2 cellular contexts compared by ENCODE assay signal in genomic region chr7:90222390-90222789, GRCh38.
TF ChIP-seq lines count a peak whose summit lies in the region.

No MANE protein-coding gene starts in this region.

TF ChIP-seq in HepG2, 621 proteins besides CTCF, POLR2A, EP300 and RAD21:
- no peak for TF ChIP-seq DRAP1 (CRISPR knock-in tag; IDR thresholded peaks at IDR 0.05)
- TF ChIP-seq, protein P1, sequence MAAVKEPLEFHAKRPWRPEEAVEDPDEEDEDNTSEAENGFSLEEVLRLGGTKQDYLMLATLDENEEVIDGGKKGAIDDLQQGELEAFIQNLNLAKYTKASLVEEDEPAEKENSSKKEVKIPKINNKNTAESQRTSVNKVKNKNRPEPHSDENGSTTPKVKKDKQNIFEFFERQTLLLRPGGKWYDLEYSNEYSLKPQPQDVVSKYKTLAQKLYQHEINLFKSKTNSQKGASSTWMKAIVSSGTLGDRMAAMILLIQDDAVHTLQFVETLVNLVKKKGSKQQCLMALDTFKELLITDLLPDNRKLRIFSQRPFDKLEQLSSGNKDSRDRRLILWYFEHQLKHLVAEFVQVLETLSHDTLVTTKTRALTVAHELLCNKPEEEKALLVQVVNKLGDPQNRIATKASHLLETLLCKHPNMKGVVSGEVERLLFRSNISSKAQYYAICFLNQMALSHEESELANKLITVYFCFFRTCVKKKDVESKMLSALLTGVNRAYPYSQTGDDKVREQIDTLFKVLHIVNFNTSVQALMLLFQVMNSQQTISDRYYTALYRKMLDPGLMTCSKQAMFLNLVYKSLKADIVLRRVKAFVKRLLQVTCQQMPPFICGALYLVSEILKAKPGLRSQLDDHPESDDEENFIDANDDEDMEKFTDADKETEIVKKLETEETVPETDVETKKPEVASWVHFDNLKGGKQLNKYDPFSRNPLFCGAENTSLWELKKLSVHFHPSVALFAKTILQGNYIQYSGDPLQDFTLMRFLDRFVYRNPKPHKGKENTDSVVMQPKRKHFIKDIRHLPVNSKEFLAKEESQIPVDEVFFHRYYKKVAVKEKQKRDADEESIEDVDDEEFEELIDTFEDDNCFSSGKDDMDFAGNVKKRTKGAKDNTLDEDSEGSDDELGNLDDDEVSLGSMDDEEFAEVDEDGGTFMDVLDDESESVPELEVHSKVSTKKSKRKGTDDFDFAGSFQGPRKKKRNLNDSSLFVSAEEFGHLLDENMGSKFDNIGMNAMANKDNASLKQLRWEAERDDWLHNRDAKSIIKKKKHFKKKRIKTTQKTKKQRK (IDR thresholded peaks at IDR 0.05; ENCODE audit: low read length): no peak
- TF ChIP-seq ZNF629 (CRISPR knock-in tag; conservative IDR thresholded peaks at IDR 0.05): peak; percentile 58; the same call in 1 of the 2 replicates
- no peak for TF ChIP-seq RXRB (CRISPR knock-in tag; IDR thresholded peaks at IDR 0.05; ENCODE audit: borderline replicate concordance)
- no peak for TF ChIP-seq HOXA7 (CRISPR knock-in tag; IDR thresholded peaks at IDR 0.05)

TF ChIP-seq in K562, 482 proteins besides CTCF, POLR2A, EP300 and RAD21:
- TF ChIP-seq ELF4 (CRISPR knock-in tag; IDR thresholded peaks at IDR 0.05): no peak
- TF ChIP-seq SAP30 (IDR thresholded peaks at IDR 0.05; ENCODE audit: borderline replicate concordance, insufficient read depth, low read depth, low read length, poor library complexity, severe bottlenecking): no peak
- no peak for TF ChIP-seq TCFL5 (CRISPR knock-in tag; conservative IDR thresholded peaks at IDR 0.05)
- no peak for TF ChIP-seq ZNF586 (CRISPR knock-in tag; conservative IDR thresholded peaks at IDR 0.05)
- TF ChIP-seq RBM25 (IDR thresholded peaks at IDR 0.05; ENCODE audit: low read depth, low read length, severe bottlenecking): peak; percentile 47
- TF ChIP-seq DACH1 (IDR thresholded peaks at IDR 0.05; ENCODE audit: partially characterized antibody): no peak
